Comparison of ENCODE assay signal across 8 cellular contexts in genomic region chr1:65065535-65066378, GRCh38.
A peak's percentile ranks its signal among the peaks of the same experiment; 100 is the strongest.
DNase-seq lines count a peak whose midpoint lies in the region; ATAC-seq and TF ChIP-seq lines count a peak whose summit lies in the region.

No MANE protein-coding gene starts in this region.

- intact Hi-C loops in vagina (cut with DNase I), result loop anchor here (2.0 kb wide), 1 partner anchor 63 kb away; no protein-coding TSS in a partner anchor

- H3K27ac ChIP-seq in ectodermal cell (ENCODE audit: insufficient read depth, low read depth, low read length, poor library complexity, severe bottlenecking), result peak overlapping the region; percentile 85
- peak overlapping the region; percentile 98 for H3K27ac ChIP-seq in vagina

- WGBS in ectodermal cell, 2 experiments, result 7 to 8% methylated on average over 15 of the region's 15 CpGs

- H3K9me3 ChIP-seq in ectodermal cell (ENCODE audit: control insufficient read depth, low read length) (no peaks in the 10 kb centered on the region), vagina (no peaks in the 10 kb centered on the region)

- TF ChIP-seq POLR2A in vagina (IDR thresholded peaks at IDR 0.05), result no peak

- peak overlapping the region; percentile 72 for H3K27ac Mint-ChIP-seq in mesothelial cell of epicardium

- peak; percentile 68 for DNase-seq in G401 (ENCODE audit: low spot score)
- DNase-seq in NCI-H82 treated with DMSO at 0.1 percent for 48 hours (lab: John Stamatoyannopoulos, UW; ENCODE audit: unreplicated experiment), result peak; percentile 27
- peak in 1 of 2 experiments; percentile 43 for DNase-seq in mesothelial cell of epicardium (ENCODE audit: low spot score in 2 of 2, unreplicated experiment in 2 of 2)
- DNase-seq in vagina (ENCODE audit: extremely low spot score in 2 of 2), result no peak
- DNase-seq in NCI-H1048 (lab: John Stamatoyannopoulos, UW), result no peak
- DNase-seq in SKM-1 treated with dmso at 0.1 percent for 144 hours (lab: John Stamatoyannopoulos, UW; ENCODE audit: unreplicated experiment), result no peak

- H3K9me3 Mint-ChIP-seq in mesothelial cell of epicardium, result no peaks in the 10 kb centered on the region

- no peaks in the 10 kb centered on the region for H3K36me3 Mint-ChIP-seq in mesothelial cell of epicardium

- no peak for ATAC-seq in HG02610 (IDR thresholded peaks at IDR 0.05; ENCODE audit: unreplicated experiment)

- H3K27me3 Mint-ChIP-seq in mesothelial cell of epicardium (ENCODE audit: low read depth), result peaks cover 13% of the 10 kb centered on the region

- peaks cover 6% of the 10 kb centered on the region for H3K4me1 ChIP-seq in ectodermal cell (ENCODE audit: control insufficient read depth, insufficient read depth, low read length)
- peaks cover 57% of the 10 kb centered on the region for H3K4me1 ChIP-seq in vagina

- no peak for TF ChIP-seq CTCF in mesothelial cell of epicardium (IDR thresholded peaks at IDR 0.05; ENCODE audit: unreplicated experiment)
- TF ChIP-seq CTCF in vagina (IDR thresholded peaks at IDR 0.05), result no peak

- in situ Hi-C loops in G401 (cut with HindIII; ENCODE audit: low sequenced_read_pairs), result no loop called here

- H3K4me3 ChIP-seq in ectodermal cell (ENCODE audit: insufficient read depth, low read depth, low read length), result peak overlapping the region; percentile 93
- peak overlapping the region; percentile 70 to 99 for H3K4me3 ChIP-seq in vagina

- H3K4me3 Mint-ChIP-seq in mesothelial cell of epicardium, result peak overlapping the region; percentile 80

- no peaks in the 10 kb centered on the region for H3K36me3 ChIP-seq in ectodermal cell (ENCODE audit: control insufficient read depth, insufficient read depth, low read length)
- no peaks in the 10 kb centered on the region for H3K36me3 ChIP-seq in vagina

- no peaks in the 10 kb centered on the region for H3K27me3 ChIP-seq in ectodermal cell (ENCODE audit: control insufficient read depth, insufficient read depth, low read length, poor library complexity, severe bottlenecking)
- H3K27me3 ChIP-seq in vagina, result no peaks in the 10 kb centered on the region

- H3K4me1 Mint-ChIP-seq in mesothelial cell of epicardium, result peaks cover 31% of the 10 kb centered on the region

Comparison
In these comparisons a context has a peak if more than half of its experiments do, and no peak if none do; other contexts are left out.
1. DNase-seq: peak in G401 (single experiment) and NCI-H82 treated with DMSO at 0.1 percent for 48 hours (single experiment); none in vagina (0 of 2), NCI-H1048 (single experiment) and SKM-1 treated with dmso at 0.1 percent for 144 hours (single experiment).